ENCODE assay signal across 7 cellular contexts in the genomic region with DNA sequence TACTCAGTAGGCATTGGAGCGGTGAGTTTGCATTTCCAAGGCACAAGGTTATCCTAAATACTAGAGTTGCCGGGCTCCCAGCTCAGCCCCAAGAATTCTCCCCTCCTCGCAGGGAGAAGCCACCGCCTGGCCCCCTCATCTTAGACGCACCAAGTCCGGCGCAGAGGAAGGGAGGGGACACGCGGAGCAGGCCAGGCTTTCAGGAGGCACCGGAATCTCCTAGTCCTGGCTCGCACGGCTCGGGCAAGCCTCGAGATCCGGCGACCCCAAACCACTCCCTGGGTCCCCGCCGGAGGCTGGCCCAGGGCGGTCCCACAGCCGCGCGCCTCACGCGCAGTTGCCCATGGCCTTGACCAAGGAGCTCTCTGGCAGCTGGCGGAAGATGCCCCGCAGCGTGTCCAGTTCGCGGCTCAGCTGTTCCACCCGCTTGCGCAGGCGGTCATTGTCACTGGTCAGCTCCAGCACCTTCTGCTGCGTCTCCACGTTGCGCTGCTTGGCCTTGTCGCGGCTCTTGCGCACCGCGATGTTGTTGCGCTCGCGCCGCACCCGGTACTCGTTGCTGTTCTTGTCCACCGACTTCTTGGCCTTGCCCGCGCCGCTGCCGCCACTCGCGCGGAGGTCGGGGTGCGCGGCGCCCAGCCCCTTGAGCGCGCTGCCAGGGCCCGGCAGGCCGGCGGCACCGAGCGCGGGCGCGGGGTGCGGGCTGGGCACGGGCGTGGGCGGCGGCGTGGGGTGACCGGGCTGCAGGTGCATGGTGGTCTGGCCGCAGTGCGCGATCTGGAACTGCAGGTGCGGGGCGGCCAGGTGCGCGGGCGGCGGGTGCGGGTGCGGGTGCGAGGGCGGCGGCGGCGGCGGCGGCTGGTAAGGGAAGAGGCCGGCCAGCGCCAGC. TPM values are rescaled to one million over a fixed set of nuclear protein-coding genes. Genes with fewer than 3 reads are reported as not detected.
DNase-seq lines count a peak whose midpoint lies in the region; ATAC-seq and TF ChIP-seq lines count a peak whose summit lies in the region.

No MANE protein-coding gene starts in this region.

- no peaks in the 10 kb centered on the region for H3K36me3 Mint-ChIP-seq in activated naive CD8-positive, alpha-beta T cell treated with anti-CD3 and anti-CD28 coated beads, Interleukin-2, amount 50 U/mL, for 24 hours (ENCODE audit: low read depth)

- H3K36me3 ChIP-seq in H7 (replicated peaks; ENCODE audit: control insufficient read depth, insufficient read depth, low read length) (no peaks in the 10 kb centered on the region), spleen (no peaks in the 10 kb centered on the region)

- H3K4me1 ChIP-seq in spleen = peaks cover 13 to 73% (median 42%) of the 10 kb centered on the region in 6 donors

- peak overlapping the region; percentile 37 for H3K4me3 ChIP-seq in H7 (ENCODE audit: insufficient read depth, low read depth, low read length)
- peak overlapping the region; percentile 16 to 93 (median 70) for H3K4me3 ChIP-seq in spleen

- no peak overlapping the region for H3K27ac Mint-ChIP-seq in activated naive CD8-positive, alpha-beta T cell treated with anti-CD3 and anti-CD28 coated beads, Interleukin-2, amount 50 U/mL, for 24 hours

- TF ChIP-seq POLR2A in spleen (IDR thresholded peaks at IDR 0.05) = no peak

- H3K9me3 ChIP-seq in spleen = no peaks in the 10 kb centered on the region

- H3K4me1 Mint-ChIP-seq in activated naive CD8-positive, alpha-beta T cell treated with anti-CD3 and anti-CD28 coated beads, Interleukin-2, amount 50 U/mL, for 24 hours = peaks cover 1% of the 10 kb centered on the region

- DNase-seq in H7 (peak; percentile 81), spleen (peak; percentile 88), kidney glomerular epithelial cell (lab: John Stamatoyannopoulos, UW) (no peak), NCI-H2029 treated with DMSO at 0.1 percent for 48 hours (lab: John Stamatoyannopoulos, UW) (no peak)
- DNase-seq in activated naive CD8-positive, alpha-beta T cell treated with anti-CD3 and anti-CD28 coated beads, Interleukin-2, amount 50 U/mL, for 24 hours = no peak

- H3K4me3 Mint-ChIP-seq in activated naive CD8-positive, alpha-beta T cell treated with anti-CD3 and anti-CD28 coated beads, Interleukin-2, amount 50 U/mL, for 24 hours = peak overlapping the region; percentile 29

- H3K27me3 ChIP-seq in H7 (ENCODE audit: control insufficient read depth, insufficient read depth, low read length) = peaks cover 44% of the 10 kb centered on the region
- peaks cover 8% of the 10 kb centered on the region for H3K27me3 ChIP-seq in layer of hippocampus (ENCODE audit: control insufficient read depth, insufficient read depth, low read length)
- H3K27me3 ChIP-seq in spleen (replicated peaks in 1 of 7) = peaks cover 0 to 84% (median 39%) of the 10 kb centered on the region in 7 donors

- no peak for ATAC-seq in activated naive CD8-positive, alpha-beta T cell treated with anti-CD3 and anti-CD28 coated beads, Interleukin-2, amount 50 U/mL, for 24 hours
- no peak for ATAC-seq in HG03354 (IDR thresholded peaks at IDR 0.05; ENCODE audit: poor library complexity, severe bottlenecking, unreplicated experiment)

- H3K9me3 Mint-ChIP-seq in activated naive CD8-positive, alpha-beta T cell treated with anti-CD3 and anti-CD28 coated beads, Interleukin-2, amount 50 U/mL, for 24 hours = no peaks in the 10 kb centered on the region

- TF ChIP-seq CTCF in spleen (IDR thresholded peaks at IDR 0.05 in 8 of 11, conservative IDR thresholded peaks at IDR 0.05 in 3 of 11) = no peak

- H3K27me3 Mint-ChIP-seq in activated naive CD8-positive, alpha-beta T cell treated with anti-CD3 and anti-CD28 coated beads, Interleukin-2, amount 50 U/mL, for 24 hours = peaks cover 39% of the 10 kb centered on the region

- H3K27ac ChIP-seq in layer of hippocampus (ENCODE audit: low read depth, low read length) (peak overlapping the region; percentile 46), spleen (peak overlapping the region in 6 of 8 donors; percentile 5 to 91 (median 70))

- 1 to 8% (median 3%) methylated on average over 51 to 95 of the region's 95 CpGs for WGBS in spleen, 5 donors

- intact Hi-C loops in spleen (cut with DNase I; ENCODE audit: low total_unique reads) = no loop called here

RNA-seq across cellular contexts. Expression of gene CEBPA, which starts 1.1 kb away (rescaled TPM):
- total RNA-seq in H7 (2014; rRNA removed; shearing (Covaris generic)) = 3.2 and 4.8 TPM in 2 replicates
- 10 to 100 TPM; 15.5 to 27.7 (median 18.3) TPM for total RNA-seq in spleen
- 10 to 100 TPM in 1 of 3 donors, 1 to 10 TPM in 2; 7.4 to 19.8 (median 9.1) TPM for polyA plus RNA-seq in spleen

Comparison
In these comparisons a context has a peak if more than half of its experiments do, and no peak if none do; other contexts are left out.
1. DNase-seq: peak in H7 (single experiment) and spleen (single experiment); none in activated naive CD8-positive, alpha-beta T cell treated with anti-CD3 and anti-CD28 coated beads, Interleukin-2, amount 50 U/mL, for 24 hours (single experiment), kidney glomerular epithelial cell (single experiment) and NCI-H2029 treated with DMSO at 0.1 percent for 48 hours (single experiment).